ENCODE assay signal across 27 cellular contexts in the genomic region with DNA sequence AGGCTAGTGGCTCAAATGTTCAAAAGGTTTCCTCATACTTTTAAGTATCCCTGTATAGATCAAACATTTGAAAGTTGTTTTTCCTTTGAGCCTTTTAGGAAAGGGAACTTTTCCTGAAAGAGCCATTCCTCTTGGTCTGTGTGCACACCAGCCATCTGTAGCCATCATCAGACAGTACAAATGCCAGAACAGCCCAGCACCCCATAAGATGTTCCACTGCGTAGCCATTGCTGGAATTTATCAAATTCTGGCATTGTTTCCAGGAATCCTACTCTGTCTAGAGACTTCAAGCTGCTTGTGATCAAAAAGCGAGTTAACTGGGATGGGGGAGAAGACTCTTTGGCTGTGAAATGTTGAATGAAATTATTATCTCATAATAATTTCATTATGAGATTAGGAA.
A peak's percentile ranks its signal among the peaks of the same experiment; 100 is the strongest.
DNase-seq lines count a peak whose midpoint lies in the region; ATAC-seq, FAIRE-seq and TF ChIP-seq lines count a peak whose summit lies in the region.
"Had no signal": no experiment of that assay in that cellular context is flagged by ENCODE, and none has a peak within 500 bp of the region (broad histone marks: within the 10 kb centered on the region; RNA-seq: fewer than 3 reads in every experiment).

No MANE protein-coding gene starts in this region.

- H3K27me3 Mint-ChIP-seq in astrocyte (ENCODE audit: low read depth, unreplicated experiment), result peaks cover 19% of the 10 kb centered on the region
- H3K27me3 Mint-ChIP-seq: stimulated activated naive B cell treated with anti-CD40 and anti-IgM and Interleukin-4, amounts not matched to agents 10 μg/mL and 1 μg/mL and 100 μg/mL, for 72 hours; type B pancreatic cell had no signal

- H4K20me1 ChIP-seq in astrocyte (ENCODE audit: insufficient read depth, low read length), result no peaks in the 10 kb centered on the region

- H3K9me3 ChIP-seq in astrocyte (ENCODE audit: insufficient read depth, low read depth, low read length) (no peaks in the 10 kb centered on the region), gastroesophageal sphincter (no peaks in the 10 kb centered on the region)

- DNase-seq in G401 (ENCODE audit: low spot score) (peak; percentile 55), astrocyte (ENCODE audit: low read depth) (peak; percentile 14), sciatic nerve (ENCODE audit: low spot score) (no peak), DMS79 (lab: John Stamatoyannopoulos, UW) (no peak), NCI-H146 treated with DMSO at 0.1 percent for 48 hours (lab: John Stamatoyannopoulos, UW; ENCODE audit: unreplicated experiment) (no peak)
- DNase-seq: activated CD4-positive, alpha-beta T cell treated with anti-CD3 and anti-CD28 coated beads, Interleukin-2, amount 50 U/mL, for 48 hours; activated naive CD4-positive, alpha-beta T cell treated with Interleukin-2 at 50 U/mL for 16 hours; cerebellar nuclear complex; DND-41; dorsolateral prefrontal cortex; GOT3; midbrain; NCI-H1048; NCI-H187 treated with DMSO at 0.1 percent for 48 hours; NCI-H526; stimulated activated naive B cell treated with anti-CD40 and anti-IgM and Interleukin-4, amounts not matched to agents 10 μg/mL and 1 μg/mL and 100 μg/mL, for 72 hours; substantia nigra had no signal

- in situ Hi-C loops in G401 (cut with HindIII; ENCODE audit: low sequenced_read_pairs), result no loop called here

- no peaks in the 10 kb centered on the region for H3K79me2 ChIP-seq in astrocyte (ENCODE audit: insufficient read depth, low read length)

- no peak overlapping the region for H3K4me2 ChIP-seq in astrocyte (ENCODE audit: low read length)

- WGBS in gastroesophageal sphincter (ENCODE audit: low coverage in 1 of 2), 2 donors, result 25 to 43% methylated on average over 1 to 2 of the region's 2 CpGs

- no peaks in the 10 kb centered on the region for H3K36me3 Mint-ChIP-seq in astrocyte (ENCODE audit: low read depth, unreplicated experiment)
- H3K36me3 Mint-ChIP-seq: natural killer cell treated with Interleukin-12 subunit alpha and Interleukin-12 subunit beta and Interleukin-15 and Interleukin-18, amount 100 ng/mL, for 72 hours; stimulated activated naive B cell treated with anti-CD40 and anti-IgM and Interleukin-4, amounts not matched to agents 10 μg/mL and 1 μg/mL and 100 μg/mL, for 72 hours; type B pancreatic cell had no signal

- H3K4me3 ChIP-seq in astrocyte (ENCODE audit: insufficient read depth, low read depth, low read length) (no peak overlapping the region), gastroesophageal sphincter (no peak overlapping the region)
- H3K4me3 ChIP-seq: dorsolateral prefrontal cortex, skin epidermis had no signal

- intact Hi-C loops in sciatic nerve (cut with DNase I), result no loop called here

- no peak overlapping the region for H3K4me3 Mint-ChIP-seq in astrocyte (ENCODE audit: unreplicated experiment)
- H3K4me3 Mint-ChIP-seq: natural killer cell treated with Interleukin-12 subunit alpha and Interleukin-12 subunit beta and Interleukin-15 and Interleukin-18, amount 100 ng/mL, for 72 hours; stimulated activated naive B cell treated with anti-CD40 and anti-IgM and Interleukin-4, amounts not matched to agents 10 μg/mL and 1 μg/mL and 100 μg/mL, for 72 hours; type B pancreatic cell had no signal

- H3K9me3 Mint-ChIP-seq in astrocyte (ENCODE audit: unreplicated experiment), result peaks cover 2% of the 10 kb centered on the region
- H3K9me3 Mint-ChIP-seq: natural killer cell treated with Interleukin-12 subunit alpha and Interleukin-12 subunit beta and Interleukin-15 and Interleukin-18, amount 100 ng/mL, for 72 hours; stimulated activated naive B cell treated with anti-CD40 and anti-IgM and Interleukin-4, amounts not matched to agents 10 μg/mL and 1 μg/mL and 100 μg/mL, for 72 hours; type B pancreatic cell had no signal

- no peaks in the 10 kb centered on the region for H3K36me3 ChIP-seq in astrocyte (ENCODE audit: insufficient read depth, low read length)
- H3K36me3 ChIP-seq in gastroesophageal sphincter, result no peaks in the 10 kb centered on the region

- no peak for FAIRE-seq in astrocyte (lab: Jason Lieb, UNC)
- FAIRE-seq: endometrium, keratinocyte had no signal

- H3K27ac ChIP-seq in astrocyte (ENCODE audit: low read depth, low read length) (no peak overlapping the region), gastroesophageal sphincter (peak overlapping the region in 3 of 4 donors; percentile 17 to 66 (median 53))
- H3K27ac ChIP-seq: C4-2B had no signal

- H3K27me3 ChIP-seq in astrocyte (ENCODE audit: insufficient read depth, low read length), result peaks cover 12% of the 10 kb centered on the region
- H3K27me3 ChIP-seq in gastroesophageal sphincter, result no peaks in the 10 kb centered on the region
- H3K27me3 ChIP-seq: dorsolateral prefrontal cortex had no signal

- no peak for TF ChIP-seq POLR2A in gastroesophageal sphincter (IDR thresholded peaks at IDR 0.05)

- no peak for TF ChIP-seq EP300 in gastroesophageal sphincter (IDR thresholded peaks at IDR 0.05)

- no peak overlapping the region for H3K9ac ChIP-seq in astrocyte (ENCODE audit: low read length)

- no peak for TF ChIP-seq CTCF in astrocyte (IDR thresholded peaks at IDR 0.05; ENCODE audit: insufficient read depth, low read depth, low read length)
- TF ChIP-seq CTCF in gastroesophageal sphincter (IDR thresholded peaks at IDR 0.05), result no peak

- H3K4me1 Mint-ChIP-seq in astrocyte (ENCODE audit: low read depth, unreplicated experiment), result peaks cover 2% of the 10 kb centered on the region
- H3K4me1 Mint-ChIP-seq: stimulated activated naive B cell treated with anti-CD40 and anti-IgM and Interleukin-4, amounts not matched to agents 10 μg/mL and 1 μg/mL and 100 μg/mL, for 72 hours had no signal

- ATAC-seq in gastroesophageal sphincter (peak; percentile 67), sciatic nerve (peak; percentile 59), HG02759 (IDR thresholded peaks at IDR 0.05; ENCODE audit: unreplicated experiment) (no peak), GM21825 (IDR thresholded peaks at IDR 0.05; ENCODE audit: unreplicated experiment) (no peak)
- ATAC-seq: activated CD4-positive, CD25-positive, alpha-beta regulatory T cell treated with anti-CD3 and anti-CD28 coated beads, Interleukin-2, amount 50 U/mL, for 24 hours; natural killer cell treated with Interleukin-12 subunit alpha and Interleukin-12 subunit beta and Interleukin-15 and Interleukin-18, amount 100 ng/mL, for 72 hours; stimulated activated naive B cell treated with anti-CD40 and anti-IgM and Interleukin-4, amounts not matched to agents 10 μg/mL and 1 μg/mL and 100 μg/mL, for 72 hours had no signal

- no peak overlapping the region for H2AFZ ChIP-seq in astrocyte (ENCODE audit: low read depth, low read length)

- H3K27ac Mint-ChIP-seq in astrocyte (ENCODE audit: unreplicated experiment), result no peak overlapping the region
- H3K27ac Mint-ChIP-seq: natural killer cell treated with Interleukin-12 subunit alpha and Interleukin-12 subunit beta and Interleukin-15 and Interleukin-18, amount 100 ng/mL, for 72 hours; stimulated activated naive B cell treated with anti-CD40 and anti-IgM and Interleukin-4, amounts not matched to agents 10 μg/mL and 1 μg/mL and 100 μg/mL, for 72 hours; type B pancreatic cell had no signal

- H3K4me1 ChIP-seq in astrocyte (ENCODE audit: insufficient read depth, low read length) (peaks cover 4% of the 10 kb centered on the region), gastroesophageal sphincter (peaks cover 0 to 18% (median 3%) of the 10 kb centered on the region in 3 donors)

Comparison
In these comparisons a context has a peak if more than half of its experiments do, and no peak if none do; other contexts are left out.
1. DNase-seq: peak in G401 (single experiment) and astrocyte (single experiment); none in sciatic nerve (single experiment), DMS79 (single experiment) and NCI-H146 treated with DMSO at 0.1 percent for 48 hours (single experiment).
2. ATAC-seq: peak in gastroesophageal sphincter (single experiment) and sciatic nerve (single experiment); none in HG02759 (single experiment) and GM21825 (single experiment).